Comparison of ENCODE assay signal across 21 cellular contexts in the genomic region with DNA sequence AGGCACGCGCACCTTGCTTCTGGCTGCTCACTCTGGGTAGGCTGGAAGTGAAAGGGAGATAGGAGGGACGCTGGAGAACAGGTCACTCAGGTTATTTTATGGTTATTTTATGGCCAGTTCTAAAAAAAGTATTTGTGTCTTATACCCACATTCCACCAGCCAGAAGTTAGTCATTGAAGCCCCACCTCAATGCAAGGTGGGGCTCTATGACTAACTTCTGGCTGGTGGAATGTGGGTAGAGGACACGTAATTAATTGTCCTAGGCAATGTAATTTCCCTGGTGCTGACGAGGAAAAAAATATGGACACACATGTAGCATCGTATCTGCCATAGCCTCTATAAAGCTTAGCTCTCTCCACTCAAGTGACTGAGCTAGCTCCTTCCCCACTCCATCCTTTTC.
DNase-seq lines count a peak whose midpoint lies in the region; ATAC-seq and TF ChIP-seq lines count a peak whose summit lies in the region.
"Had no signal": no experiment of that assay in that cellular context is flagged by ENCODE, and none has a peak within 500 bp of the region (broad histone marks: within the 10 kb centered on the region; RNA-seq: fewer than 3 reads in every experiment).

No MANE protein-coding gene starts in this region.

- peaks cover 0 to 3% (median 0%) of the 10 kb centered on the region in 7 donors for H3K9me3 Mint-ChIP-seq in CD14-positive monocyte
- H3K9me3 Mint-ChIP-seq: CD4-positive, alpha-beta T cell had no signal

- H3K27ac ChIP-seq in PC-3 (ENCODE audit: low read length) (peak overlapping the region; percentile 94), trophoblast cell (ENCODE audit: low read depth, low read length) (no peak overlapping the region), adrenal gland (no peak overlapping the region)
- H3K27ac ChIP-seq: SK-N-MC had no signal

- peak overlapping the region; percentile 86 for H3K4me2 ChIP-seq in PC-3 (ENCODE audit: low read length)
- H3K4me2 ChIP-seq in trophoblast cell (ENCODE audit: low read length) = no peak overlapping the region

- POLR2A ChIA-PET in PC-3 (lab: Charles Lee; ENCODE audit: unreplicated experiment) = no interaction called here

- TF ChIP-seq CTCF in PC-3 (conservative IDR thresholded peaks at IDR 0.05; ENCODE audit: low read depth, low read length) (no peak), CD14-positive monocyte (IDR thresholded peaks at IDR 0.05) (no peak), adrenal gland (IDR thresholded peaks at IDR 0.05) (no peak)

- H3K4me1 ChIP-seq in PC-3 (ENCODE audit: insufficient read depth, low read length) = peaks cover 26% of the 10 kb centered on the region
- H3K4me1 ChIP-seq in trophoblast cell (ENCODE audit: control insufficient read depth in 1 of 2, insufficient read depth in 2 of 2, low read length in 2 of 2) = no peaks in the 10 kb centered on the region
- H3K4me1 ChIP-seq in adrenal gland (replicated peaks in 1 of 2) = no peaks in the 10 kb centered on the region

- H3K79me1 ChIP-seq in trophoblast cell (ENCODE audit: low read length) = no peaks in the 10 kb centered on the region

- H4K8ac ChIP-seq in trophoblast cell (ENCODE audit: low read depth, low read length) = no peak overlapping the region

- H3K4ac ChIP-seq in trophoblast cell (ENCODE audit: low read depth, low read length) = no peak overlapping the region

- no peaks in the 10 kb centered on the region for H3F3A ChIP-seq in PC-3 (ENCODE audit: low read length, unreplicated experiment)

- H3K14ac ChIP-seq in trophoblast cell (ENCODE audit: low read length) = no peak overlapping the region

- H3K23ac ChIP-seq in trophoblast cell (ENCODE audit: low read length) = no peak overlapping the region

- H3K27me3 ChIP-seq in PC-3 (ENCODE audit: low read length) (no peaks in the 10 kb centered on the region), trophoblast cell (ENCODE audit: insufficient read depth, low read length) (no peaks in the 10 kb centered on the region), adrenal gland (no peaks in the 10 kb centered on the region)

- H3K27me3 Mint-ChIP-seq in CD14-positive monocyte (ENCODE audit: low read depth in 3 of 3) = peaks cover 0 to 4% (median 2%) of the 10 kb centered on the region in 3 donors

- TF ChIP-seq POLR2A in adrenal gland (IDR thresholded peaks at IDR 0.05) = no peak

- no peak overlapping the region for H3K18ac ChIP-seq in trophoblast cell (ENCODE audit: low read length)

- H3K4me3 ChIP-seq in PC-3 (ENCODE audit: low read length) (peak overlapping the region; percentile 58), trophoblast cell (ENCODE audit: low read depth, low read length) (no peak overlapping the region), adrenal gland (no peak overlapping the region)
- H3K4me3 ChIP-seq: SK-N-MC had no signal

- H3K4me3 Mint-ChIP-seq in CD14-positive monocyte = no peak overlapping the region
- H3K4me3 Mint-ChIP-seq: CD4-positive, alpha-beta T cell; HFFc6 had no signal

- no peaks in the 10 kb centered on the region for H3K9me3 ChIP-seq in PC-3 (ENCODE audit: low read length)
- no peaks in the 10 kb centered on the region for H3K9me3 ChIP-seq in trophoblast cell (ENCODE audit: insufficient read depth, low read depth, low read length)
- H3K9me3 ChIP-seq in adrenal gland (replicated peaks in 1 of 3) = no peaks in the 10 kb centered on the region

- intact Hi-C loops in PC-3 (cut with micrococcal nuclease) = loop anchor here (1.0 kb wide), 2 partner anchors 11 to 15 kb away; no protein-coding TSS in a partner anchor
- intact Hi-C loops in CD14-positive monocyte (cut with micrococcal nuclease) = no loop called here
- intact Hi-C loops in adrenal gland (cut with DNase I) = no loop called here

- H3K4me1 Mint-ChIP-seq in CD14-positive monocyte = no peaks in the 10 kb centered on the region

- H2BK120ac ChIP-seq in trophoblast cell (ENCODE audit: insufficient read depth, low read length, poor library complexity) = no peak overlapping the region

- no peak overlapping the region for H3K27ac Mint-ChIP-seq in CD14-positive monocyte
- H3K27ac Mint-ChIP-seq: CD4-positive, alpha-beta T cell; HFFc6 had no signal

- no TSS peak for BruUV-seq in PC-3 (replicated peaks; lab: Mats Ljungman, UMichigan)

- no peaks in the 10 kb centered on the region for H4K20me1 ChIP-seq in PC-3 (ENCODE audit: low read length)

- CTCF ChIA-PET in PC-3 (lab: Charles Lee) = interaction anchor here (0.6 kb wide), 1 partner anchor 19 kb away, joined by 3 read pairs; no protein-coding TSS in a partner anchor

- no peaks in the 10 kb centered on the region for H3K36me3 ChIP-seq in PC-3 (ENCODE audit: low read depth, low read length)
- H3K36me3 ChIP-seq in trophoblast cell (ENCODE audit: control insufficient read depth in 1 of 2, insufficient read depth in 2 of 2, low read length in 2 of 2) = no peaks in the 10 kb centered on the region
- H3K36me3 ChIP-seq in adrenal gland (replicated peaks in 1 of 2) = no peaks in the 10 kb centered on the region

- H4K91ac ChIP-seq in trophoblast cell (ENCODE audit: low read depth, low read length) = no peak overlapping the region

- no peaks in the 10 kb centered on the region for H3K36me3 Mint-ChIP-seq in CD14-positive monocyte

- WGBS in trophoblast cell (ENCODE audit: extremely low coverage, insufficient coverage, insufficient read length) = no CpG with 5 or more reads among the region's 6 CpGs
- WGBS in adrenal gland, 4 donors = 85 to 88% (median 86%) methylated on average over 6 of the region's 6 CpGs

- no peaks in the 10 kb centered on the region for H3K79me2 ChIP-seq in PC-3 (ENCODE audit: low read length)
- no peaks in the 10 kb centered on the region for H3K79me2 ChIP-seq in trophoblast cell (ENCODE audit: control insufficient read depth, insufficient read depth, low read length, poor library complexity)

- H3K9me2 ChIP-seq in PC-3 (replicated peaks; ENCODE audit: low read length) = no peaks in the 10 kb centered on the region

- H2BK12ac ChIP-seq in trophoblast cell (ENCODE audit: low read length) = no peak overlapping the region

- peak overlapping the region; percentile 83 for H2AFZ ChIP-seq in PC-3 (ENCODE audit: low read length)
- H2AFZ ChIP-seq in trophoblast cell (ENCODE audit: insufficient read depth, low read length, poor library complexity) = no peak overlapping the region

- no peak overlapping the region for H4K12ac ChIP-seq in trophoblast cell (ENCODE audit: low read depth, low read length)

- DNase-seq in ELR (ENCODE audit: low read depth) = peak; percentile 1
- DNase-seq in PC-3 = peak; percentile 94
- peak; percentile 16 to 48 for DNase-seq in trophoblast cell
- DNase-seq in CD14-positive monocyte (ENCODE audit: low spot score) = no peak
- DNase-seq in adrenal gland = no peak
- DNase-seq: ACHN; CD4-positive, alpha-beta T cell; DMS 273 treated with DMSO at 0.1 percent for 48 hours; HFFc6; IMR-90; Kasumi-1; MV-4-11; NCI-H1417 treated with DMSO at 0.1 percent for 48 hours; NCI-H2029 treated with DMSO at 0.1 percent for 48 hours; NCI-H526; OCI-M1 had no signal

- H2BK5ac ChIP-seq in trophoblast cell (ENCODE audit: low read depth, low read length, poor library complexity) = no peak overlapping the region

- ATAC-seq in PC-3 (peak; percentile 92), esophagus mucosa (peak; percentile 94), HG03442 (IDR thresholded peaks at IDR 0.05; ENCODE audit: unreplicated experiment) (no peak), HG02623 (IDR thresholded peaks at IDR 0.05; ENCODE audit: unreplicated experiment) (no peak)
- ATAC-seq: Right ventricle myocardium inferior had no signal

- H3K9ac ChIP-seq in PC-3 (ENCODE audit: low read length) = peak overlapping the region; percentile 56
- H3K9ac ChIP-seq in trophoblast cell (ENCODE audit: low read length) = no peak overlapping the region

- H2AK5ac ChIP-seq in trophoblast cell (ENCODE audit: low read length) = no peak overlapping the region

Comparison
In these comparisons a context has a peak if more than half of its experiments do, and no peak if none do; other contexts are left out.
1. DNase-seq: peak in ELR (single experiment), PC-3 (single experiment) and trophoblast cell (2 of 2); none in CD14-positive monocyte (single experiment) and adrenal gland (0 of 7).
2. ATAC-seq: peak in PC-3 (single experiment) and esophagus mucosa (single experiment); none in HG03442 (single experiment) and HG02623 (single experiment).